8 cellular contexts compared by ENCODE assay signal in the genomic region with DNA sequence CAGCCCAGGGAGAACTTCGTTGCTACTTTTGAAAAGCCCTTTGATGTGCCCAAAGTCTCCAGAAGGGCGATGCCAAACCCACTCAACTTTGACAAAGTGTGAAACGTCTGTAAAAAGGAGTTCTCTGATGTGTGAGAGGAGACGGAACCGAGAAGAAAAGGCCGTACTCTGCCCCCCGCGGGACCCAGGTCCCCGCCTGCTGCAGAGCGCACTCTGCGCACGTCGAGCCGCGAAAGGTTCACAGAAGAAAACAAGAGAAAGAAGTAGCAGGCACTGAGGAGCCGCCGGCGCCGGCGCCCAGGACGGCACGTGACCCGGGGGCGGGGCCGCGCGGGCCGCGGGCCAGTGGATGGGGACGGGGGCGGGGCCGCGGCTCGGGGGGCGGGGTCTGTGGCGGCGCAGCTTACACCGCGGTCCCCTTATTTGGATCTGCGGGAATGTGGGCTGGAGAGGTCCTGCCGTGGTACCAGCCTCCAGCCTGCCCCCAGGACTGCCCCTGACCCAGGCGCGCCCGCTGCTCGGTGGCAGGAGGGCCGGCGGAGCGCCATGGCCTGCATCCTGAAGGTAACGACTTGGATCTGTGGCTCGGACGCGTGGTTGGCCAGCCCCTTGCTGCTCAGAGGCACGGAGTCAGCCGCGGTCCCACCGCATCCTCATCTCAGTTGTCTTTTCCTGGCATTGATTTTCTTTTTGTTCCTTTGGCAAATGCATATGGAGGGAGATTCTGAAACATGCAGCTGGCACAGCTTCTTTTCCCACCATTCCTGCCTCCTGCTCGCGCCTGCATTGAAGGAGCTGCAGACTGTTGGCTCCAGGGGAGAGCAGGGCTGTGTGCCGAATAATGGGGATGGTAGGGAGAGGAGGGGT. TPM values are rescaled to one million over a fixed set of nuclear protein-coding genes. Genes with fewer than 3 reads are reported as not detected.
A peak's percentile ranks its signal among the peaks of the same experiment; 100 is the strongest.
DNase-seq lines count a peak whose midpoint lies in the region; ATAC-seq and TF ChIP-seq lines count a peak whose summit lies in the region.

A gene (plus strand): TSS at position 426 of the 867 bp plus-strand sequence.

- H3K4me3 Mint-ChIP-seq in activated T-helper 2 cell treated with anti-CD3 and anti-CD28 coated beads, Interferon-gamma antibody, Interleukin-2, Interleukin-4, amounts not matched to agents 10 μg/mL and 5 μg/mL and 100 μg/mL, durations not matched to agents 14 hours and 24 hours and 36 hours (ENCODE audit: low read depth): peak within 1 kb of the TSS; percentile 81
- peak within 1 kb of the TSS; percentile 98 for H3K4me3 Mint-ChIP-seq in natural killer cell
- H3K4me3 Mint-ChIP-seq in stimulated activated memory B cell treated with anti-CD40 and anti-IgM and Interleukin-4, amounts not matched to agents 10 μg/mL and 1 μg/mL and 100 μg/mL, for 72 hours: peak within 1 kb of the TSS; percentile 88

- ATAC-seq in HG03280 (IDR thresholded peaks at IDR 0.05; ENCODE audit: unreplicated experiment) (peak; percentile 95), natural killer cell (peak; percentile 95 to 97 (median 97))
- peak; percentile 91 for ATAC-seq in stimulated activated memory B cell treated with anti-CD40 and anti-IgM and Interleukin-4, amounts not matched to agents 10 μg/mL and 1 μg/mL and 100 μg/mL, for 72 hours

- H3K4me1 Mint-ChIP-seq in activated T-helper 2 cell treated with anti-CD3 and anti-CD28 coated beads, Interferon-gamma antibody, Interleukin-2, Interleukin-4, amounts not matched to agents 10 μg/mL and 5 μg/mL and 100 μg/mL, durations not matched to agents 14 hours and 24 hours and 36 hours (ENCODE audit: low read depth): peaks cover 14% of the 10 kb centered on the region
- H3K4me1 Mint-ChIP-seq in natural killer cell: peaks cover 17 to 22% of the 10 kb centered on the region in 2 donors
- peaks cover 31% of the 10 kb centered on the region for H3K4me1 Mint-ChIP-seq in stimulated activated memory B cell treated with anti-CD40 and anti-IgM and Interleukin-4, amounts not matched to agents 10 μg/mL and 1 μg/mL and 100 μg/mL, for 72 hours

- H3K27me3 Mint-ChIP-seq in activated T-helper 2 cell treated with anti-CD3 and anti-CD28 coated beads, Interferon-gamma antibody, Interleukin-2, Interleukin-4, amounts not matched to agents 10 μg/mL and 5 μg/mL and 100 μg/mL, durations not matched to agents 14 hours and 24 hours and 36 hours (ENCODE audit: low read depth): peaks cover 44% of the 10 kb centered on the region
- peaks cover 0 to 5% of the 10 kb centered on the region in 2 donors for H3K27me3 Mint-ChIP-seq in natural killer cell (ENCODE audit: low read depth in 2 of 2)
- H3K27me3 Mint-ChIP-seq in stimulated activated memory B cell treated with anti-CD40 and anti-IgM and Interleukin-4, amounts not matched to agents 10 μg/mL and 1 μg/mL and 100 μg/mL, for 72 hours: peaks cover 9% of the 10 kb centered on the region

- H3K27ac Mint-ChIP-seq in activated T-helper 2 cell treated with anti-CD3 and anti-CD28 coated beads, Interferon-gamma antibody, Interleukin-2, Interleukin-4, amounts not matched to agents 10 μg/mL and 5 μg/mL and 100 μg/mL, durations not matched to agents 14 hours and 24 hours and 36 hours: no peak within 1 kb of the TSS
- H3K27ac Mint-ChIP-seq in natural killer cell: peak within 1 kb of the TSS; percentile 68 to 84
- peak within 1 kb of the TSS; percentile 77 for H3K27ac Mint-ChIP-seq in stimulated activated memory B cell treated with anti-CD40 and anti-IgM and Interleukin-4, amounts not matched to agents 10 μg/mL and 1 μg/mL and 100 μg/mL, for 72 hours

- TF ChIP-seq CTCF in AG10803 (conservative IDR thresholded peaks at IDR 0.05; ENCODE audit: low read length) (no peak), natural killer cell (IDR thresholded peaks at IDR 0.05) (no peak)

- intact Hi-C loops in activated T-helper 2 cell treated with anti-CD3 and anti-CD28 coated beads, Interferon-gamma antibody, Interleukin-2, Interleukin-4, amounts not matched to agents 10 μg/mL and 5 μg/mL and 100 μg/mL, durations not matched to agents 14 hours and 24 hours and 36 hours (cut with micrococcal nuclease): loop anchor here (2.0 kb wide), 1 partner anchor 50 kb away; no protein-coding TSS in a partner anchor
- intact Hi-C loops in natural killer cell (cut with micrococcal nuclease): no loop called here

- no peaks in the 10 kb centered on the region for H3K36me3 Mint-ChIP-seq in activated T-helper 2 cell treated with anti-CD3 and anti-CD28 coated beads, Interferon-gamma antibody, Interleukin-2, Interleukin-4, amounts not matched to agents 10 μg/mL and 5 μg/mL and 100 μg/mL, durations not matched to agents 14 hours and 24 hours and 36 hours (ENCODE audit: low read depth)
- H3K36me3 Mint-ChIP-seq in natural killer cell: no peaks in the 10 kb centered on the region
- H3K36me3 Mint-ChIP-seq in stimulated activated memory B cell treated with anti-CD40 and anti-IgM and Interleukin-4, amounts not matched to agents 10 μg/mL and 1 μg/mL and 100 μg/mL, for 72 hours: no peaks in the 10 kb centered on the region

- TF ChIP-seq POLR2A in GM19099 (IDR thresholded peaks at IDR 0.05; ENCODE audit: extremely low read depth, insufficient read length, low read depth): peak; percentile 11

- H3K4me3 ChIP-seq in AG10803 (ENCODE audit: low read length): peak within 1 kb of the TSS; percentile 59

- DNase-seq in AG10803 (ENCODE audit: low read depth) (peak; percentile 15), NOMO-1 treated with dmso at 0.1 percent for 144 hours (lab: John Stamatoyannopoulos, UW; ENCODE audit: unreplicated experiment) (peak; percentile 54), fibroblast of peridontal ligament (ENCODE audit: extremely low read depth) (peak; percentile 19), natural killer cell (peak; percentile 64)
- peak; percentile 68 for DNase-seq in activated T-helper 2 cell treated with anti-CD3 and anti-CD28 coated beads, Interferon-gamma antibody, Interleukin-2, Interleukin-4, amounts not matched to agents 10 μg/mL and 5 μg/mL and 100 μg/mL, durations not matched to agents 14 hours and 24 hours and 36 hours (ENCODE audit: low spot score)

- H3K9me3 Mint-ChIP-seq in activated T-helper 2 cell treated with anti-CD3 and anti-CD28 coated beads, Interferon-gamma antibody, Interleukin-2, Interleukin-4, amounts not matched to agents 10 μg/mL and 5 μg/mL and 100 μg/mL, durations not matched to agents 14 hours and 24 hours and 36 hours: no peaks in the 10 kb centered on the region
- H3K9me3 Mint-ChIP-seq in natural killer cell: no peaks in the 10 kb centered on the region
- H3K9me3 Mint-ChIP-seq in stimulated activated memory B cell treated with anti-CD40 and anti-IgM and Interleukin-4, amounts not matched to agents 10 μg/mL and 1 μg/mL and 100 μg/mL, for 72 hours: no peaks in the 10 kb centered on the region

RNA-seq across cellular contexts. Expression of the gene that starts here (rescaled TPM):
- total RNA-seq in activated T-helper 2 cell treated with anti-CD3 and anti-CD28 coated beads, Interferon-gamma antibody, Interleukin-2, Interleukin-4, amounts not matched to agents 10 μg/mL and 5 μg/mL and 100 μg/mL, durations not matched to agents 14 hours and 24 hours and 36 hours: 0.53 TPM in 1 of 2 replicates, not detected in the other
- total RNA-seq in natural killer cell: not detected

Comparison
In these comparisons a context has a peak if more than half of its experiments do, and no peak if none do; other contexts are left out.
1. Peak in every context shown above with its lines: DNase-seq, ATAC-seq and H3K4me3 ChIP-seq.
2. Peak in DNase-seq in activated T-helper 2 cell treated with anti-CD3 and anti-CD28 coated beads, Interferon-gamma antibody, Interleukin-2, Interleukin-4, amounts not matched to agents 10 μg/mL and 5 μg/mL and 100 μg/mL, durations not matched to agents 14 hours and 24 hours and 36 hours; RNA of the gene not detected or under 1 TPM.
3. Peak in DNase-seq and ATAC-seq in natural killer cell; RNA of the gene not detected or under 1 TPM.
4. DNase-seq: peak in every context shown above with its lines; median percentile 68 in activated T-helper 2 cell treated with anti-CD3 and anti-CD28 coated beads, Interferon-gamma antibody, Interleukin-2, Interleukin-4, amounts not matched to agents 10 μg/mL and 5 μg/mL and 100 μg/mL, durations not matched to agents 14 hours and 24 hours and 36 hours; 64 in natural killer cell; 54 in NOMO-1 treated with dmso at 0.1 percent for 144 hours; 19 in fibroblast of peridontal ligament; 15 in AG10803.